In the genomic region with DNA sequence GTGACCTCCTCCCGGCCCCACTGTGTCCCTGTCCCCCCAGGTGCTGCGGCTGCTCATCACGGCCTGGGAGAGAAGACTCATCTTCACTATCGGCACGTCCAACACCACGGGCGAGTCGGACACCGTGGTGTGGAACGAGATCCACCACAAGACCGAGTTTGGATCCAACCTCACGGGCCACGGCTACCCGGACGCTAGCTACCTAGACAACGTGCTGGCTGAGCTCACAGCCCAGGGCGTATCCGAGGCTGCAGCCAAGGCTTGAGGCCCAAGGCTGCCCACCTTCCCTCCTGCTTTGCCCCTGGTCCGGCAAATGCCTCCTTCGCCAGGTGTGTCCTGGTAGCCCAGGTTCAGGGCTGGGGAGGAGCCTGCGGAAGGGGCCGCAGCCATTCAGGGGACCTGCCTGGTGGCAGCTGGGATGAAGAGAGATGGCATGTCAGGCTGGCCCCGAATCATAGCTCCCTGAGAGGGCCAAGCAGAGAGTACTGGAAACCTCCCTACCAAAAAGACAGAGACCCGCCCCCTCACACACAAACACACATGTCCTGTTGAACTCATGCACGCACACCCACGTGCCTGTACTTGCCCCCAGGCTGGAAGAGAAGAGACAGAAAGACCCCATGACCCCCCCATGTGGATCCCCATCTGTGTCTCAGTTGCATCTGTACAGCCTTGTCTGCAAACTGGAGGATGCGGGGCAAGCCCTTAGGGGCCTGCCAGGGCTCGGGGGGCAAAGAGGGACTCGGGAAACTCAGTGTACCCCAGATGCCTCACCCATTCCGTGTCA, we compare ENCODE assay signal across 17 cellular contexts. TPM values are rescaled to one million over a fixed set of nuclear protein-coding genes. Genes with fewer than 3 reads are reported as not detected.
DNase-seq lines count a peak whose midpoint lies in the region; ATAC-seq, FAIRE-seq and TF ChIP-seq lines count a peak whose summit lies in the region.
"Had no signal": no experiment of that assay in that cellular context is flagged by ENCODE, and none has a peak within 500 bp of the region (broad histone marks: within the 10 kb centered on the region; RNA-seq: fewer than 3 reads in every experiment).

No MANE protein-coding gene starts in this region.

- H3K9me3 ChIP-seq in osteoblast (ENCODE audit: low read depth, low read length) = no peaks in the 10 kb centered on the region
- H3K9me3 ChIP-seq: HAP-1, MG63 had no signal

- no peak for ATAC-seq in GM21786 (IDR thresholded peaks at IDR 0.05; ENCODE audit: unreplicated experiment)

- DNase-seq in GM12891 (ENCODE audit: insufficient read length, low spot score) (no peak), NCI-H2171 treated with DMSO at 0.1 percent for 48 hours (lab: John Stamatoyannopoulos, UW) (peak; percentile 76), caudate nucleus (lab: John Stamatoyannopoulos, UW) (no peak), osteoblast (ENCODE audit: insufficient read length, low spot score, missing footprints) (peak; percentile 48), head of caudate nucleus (no peak), SW 1271 (lab: John Stamatoyannopoulos, UW) (no peak)
- DNase-seq: CD4-positive, alpha-beta T cell; KBM-7; MG63; NCI-H1105 treated with DMSO at 0.1 percent for 48 hours; NCI-H1930; NCI-H510A treated with DMSO at 0.1 percent for 48 hours; T-helper 1 cell had no signal

- no peak for TF ChIP-seq POLR2A in GM12891 (IDR thresholded peaks at IDR 0.05; ENCODE audit: low read depth, low read length)

- no peak overlapping the region for H2AFZ ChIP-seq in osteoblast (ENCODE audit: low read length)

- TF ChIP-seq CTCF in osteoblast (IDR thresholded peaks at IDR 0.05; ENCODE audit: extremely low read depth, low read depth, low read length) = no peak

- no peaks in the 10 kb centered on the region for H3K36me3 ChIP-seq in osteoblast (ENCODE audit: insufficient read depth, low read length)
- H3K36me3 ChIP-seq: HAP-1, MG63 had no signal

- no peak overlapping the region for H3K4me2 ChIP-seq in osteoblast (ENCODE audit: insufficient read depth, low read length)

- intact Hi-C loops in head of caudate nucleus (cut with DNase I) = no loop called here

- H4K20me1 ChIP-seq in osteoblast (ENCODE audit: insufficient read depth, low read length) = no peaks in the 10 kb centered on the region

- H3K27ac ChIP-seq in caudate nucleus (ENCODE audit: low read depth, low read length) = peak overlapping the region; percentile 63
- no peak overlapping the region for H3K27ac ChIP-seq in osteoblast (ENCODE audit: low read depth, low read length)

- peaks cover 5% of the 10 kb centered on the region for H3K27me3 ChIP-seq in osteoblast (ENCODE audit: insufficient read depth, low read length)
- H3K27me3 ChIP-seq: MG63 had no signal

- H3K4me3 ChIP-seq in osteoblast (ENCODE audit: insufficient read depth, low read length) = no peak overlapping the region
- H3K4me3 ChIP-seq: HAP-1, MG63 had no signal

- H3K4me1 ChIP-seq in osteoblast (ENCODE audit: insufficient read depth, low read length) = no peaks in the 10 kb centered on the region
- H3K4me1 ChIP-seq: HAP-1 had no signal

- peak; percentile 26 for FAIRE-seq in GM12891 (lab: Jason Lieb, UNC)

- H3K79me2 ChIP-seq in osteoblast (ENCODE audit: insufficient read depth, low read length) = no peaks in the 10 kb centered on the region

TF ChIP-seq in GM12891, 5 proteins besides CTCF, POLR2A, EP300 and RAD21:
- TF ChIP-seq PAX5 (IDR thresholded peaks at IDR 0.05; ENCODE audit: insufficient read depth, low read length, severe bottlenecking) (no peak), POU2F2 (IDR thresholded peaks at IDR 0.05; ENCODE audit: low read depth, low read length) (no peak), TAF1 (IDR thresholded peaks at IDR 0.05; ENCODE audit: low read depth, low read length) (no peak), POLR2AphosphoS5 (IDR thresholded peaks at IDR 0.05; ENCODE audit: low read depth, low read length) (no peak), SPI1 (IDR thresholded peaks at IDR 0.05; ENCODE audit: low read depth, low read length) (no peak)

RNA-seq across cellular contexts. Expression of a gene that starts 38.7 kb away (rescaled TPM):
- 0.73 TPM for polyA plus RNA-seq in GM12891 (2012; ENCODE audit: low read depth, missing spikeins)
- not detected in 2 replicates for total RNA-seq in osteoblast

RNA-seq across cellular contexts. Expression of a gene that starts 40.3 kb away (rescaled TPM):
- polyA plus RNA-seq in GM12891 (2012; ENCODE audit: low read depth, missing spikeins) = 25.4 TPM
- under 0.01 TPM in 2 replicates for total RNA-seq in osteoblast

RNA-seq across cellular contexts. Expression of a gene that starts 52.7 kb away (rescaled TPM):
- polyA plus RNA-seq in GM12891 (2012; ENCODE audit: low read depth, missing spikeins) = 0.54 TPM
- total RNA-seq in osteoblast = not detected in 2 replicates
- total RNA-seq: Daoy, SK-MEL-5 had no signal

Comparison
In these comparisons a context has a peak if more than half of its experiments do, and no peak if none do; other contexts are left out.
1. DNase-seq: peak in NCI-H2171 treated with DMSO at 0.1 percent for 48 hours (single experiment) and osteoblast (single experiment); none in GM12891 (single experiment), caudate nucleus (0 of 61), head of caudate nucleus (0 of 42) and SW 1271 (0 of 2).